1 cellular context compared by ENCODE assay signal in the genomic region with DNA sequence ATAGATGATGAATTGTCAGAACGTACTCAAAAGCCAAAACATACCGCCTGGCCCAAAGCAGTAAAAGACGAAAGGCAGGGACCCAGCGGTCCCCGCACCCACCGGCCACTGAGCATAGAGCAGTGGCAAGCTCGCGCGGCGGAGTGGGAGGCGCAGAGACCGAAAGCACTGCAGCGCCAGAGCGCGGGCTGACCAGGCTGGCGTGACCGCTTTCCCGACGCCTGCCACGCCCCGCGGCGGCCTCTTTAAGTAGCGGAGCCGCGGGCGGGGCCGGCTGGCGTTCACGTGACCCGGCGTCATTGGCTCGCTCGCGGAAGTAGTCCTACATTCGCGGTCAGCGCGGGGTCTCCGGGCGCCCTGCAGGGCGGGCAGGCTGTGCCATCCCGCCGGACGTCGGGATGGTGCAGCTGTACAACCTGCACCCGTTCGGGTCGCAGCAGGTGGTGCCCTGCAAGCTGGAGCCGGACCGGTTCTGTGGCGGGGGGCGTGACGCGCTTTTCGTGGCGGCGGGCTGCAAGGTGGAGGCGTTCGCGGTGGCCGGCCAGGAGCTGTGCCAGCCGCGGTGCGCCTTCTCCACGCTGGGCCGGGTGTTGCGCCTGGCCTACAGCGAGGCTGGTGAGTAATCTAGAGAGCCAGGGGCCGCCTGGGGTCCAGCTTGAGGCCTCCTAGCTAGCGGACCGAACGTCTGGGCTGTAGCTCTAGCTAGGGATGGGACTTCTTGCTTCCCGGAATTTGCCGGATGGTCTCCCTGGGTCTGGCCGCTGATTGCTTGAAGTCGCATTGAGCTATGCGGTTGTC.
A peak's percentile ranks its signal among the peaks of the same experiment; 100 is the strongest.
TF ChIP-seq lines count a peak whose summit lies in the region.

A gene with protein sequence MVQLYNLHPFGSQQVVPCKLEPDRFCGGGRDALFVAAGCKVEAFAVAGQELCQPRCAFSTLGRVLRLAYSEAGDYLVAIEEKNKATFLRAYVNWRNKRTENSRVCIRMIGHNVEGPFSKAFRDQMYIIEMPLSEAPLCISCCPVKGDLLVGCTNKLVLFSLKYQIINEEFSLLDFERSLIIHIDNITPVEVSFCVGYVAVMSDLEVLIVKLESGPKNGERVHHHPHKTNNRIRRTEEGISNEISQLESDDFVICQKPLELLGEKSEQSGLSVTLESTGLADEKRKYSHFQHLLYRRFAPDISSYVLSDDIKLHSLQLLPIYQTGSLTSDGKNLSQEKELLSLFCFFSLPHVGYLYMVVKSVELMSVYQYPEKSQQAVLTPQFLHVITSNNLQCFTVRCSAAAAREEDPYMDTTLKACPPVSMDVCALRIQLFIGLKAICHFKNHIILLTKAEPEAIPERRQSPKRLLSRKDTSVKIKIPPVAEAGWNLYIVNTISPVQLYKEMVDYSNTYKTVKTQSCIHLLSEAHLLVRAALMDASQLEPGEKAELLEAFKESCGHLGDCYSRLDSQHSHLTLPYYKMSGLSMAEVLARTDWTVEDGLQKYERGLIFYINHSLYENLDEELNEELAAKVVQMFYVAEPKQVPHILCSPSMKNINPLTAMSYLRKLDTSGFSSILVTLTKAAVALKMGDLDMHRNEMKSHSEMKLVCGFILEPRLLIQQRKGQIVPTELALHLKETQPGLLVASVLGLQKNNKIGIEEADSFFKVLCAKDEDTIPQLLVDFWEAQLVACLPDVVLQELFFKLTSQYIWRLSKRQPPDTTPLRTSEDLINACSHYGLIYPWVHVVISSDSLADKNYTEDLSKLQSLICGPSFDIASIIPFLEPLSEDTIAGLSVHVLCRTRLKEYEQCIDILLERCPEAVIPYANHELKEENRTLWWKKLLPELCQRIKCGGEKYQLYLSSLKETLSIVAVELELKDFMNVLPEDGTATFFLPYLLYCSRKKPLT (plus strand): TSS at position 313 of the 798 bp plus-strand sequence. CDS start 86 bp downstream, at position 399.

TF ChIP-seq in HepG2, 621 proteins besides CTCF, POLR2A, EP300 and RAD21 (continued from another document and continues in another):
- TF ChIP-seq, protein P1, sequence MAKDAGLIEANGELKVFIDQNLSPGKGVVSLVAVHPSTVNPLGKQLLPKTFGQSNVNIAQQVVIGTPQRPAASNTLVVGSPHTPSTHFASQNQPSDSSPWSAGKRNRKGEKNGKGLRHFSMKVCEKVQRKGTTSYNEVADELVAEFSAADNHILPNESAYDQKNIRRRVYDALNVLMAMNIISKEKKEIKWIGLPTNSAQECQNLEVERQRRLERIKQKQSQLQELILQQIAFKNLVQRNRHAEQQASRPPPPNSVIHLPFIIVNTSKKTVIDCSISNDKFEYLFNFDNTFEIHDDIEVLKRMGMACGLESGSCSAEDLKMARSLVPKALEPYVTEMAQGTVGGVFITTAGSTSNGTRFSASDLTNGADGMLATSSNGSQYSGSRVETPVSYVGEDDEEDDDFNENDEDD (CRISPR knock-in tag; IDR thresholded peaks at IDR 0.05; ENCODE audit: borderline replicate concordance) = peak; percentile 60; the same call in 1 of the 2 replicates
- TF ChIP-seq DR1 (CRISPR knock-in tag; IDR thresholded peaks at IDR 0.05) (peak; percentile 97), HMGA1 (CRISPR knock-in tag; conservative IDR thresholded peaks at IDR 0.05) (no peak), SRY (CRISPR knock-in tag; IDR thresholded peaks at IDR 0.05) (peak; percentile 88), ZNF501 (CRISPR knock-in tag; IDR thresholded peaks at IDR 0.05) (peak; percentile 96), SAP130 (CRISPR knock-in tag; IDR thresholded peaks at IDR 0.05; ENCODE audit: low read depth) (peak; percentile 94), TP53 (CRISPR knock-in tag; conservative IDR thresholded peaks at IDR 0.05) (peak; percentile 49; the same call in 1 of the 2 replicates), ZNF615 (CRISPR knock-in tag; IDR thresholded peaks at IDR 0.05; ENCODE audit: borderline replicate concordance) (no peak; the same call in 1 of the 2 replicates), ZNF781 (CRISPR knock-in tag; IDR thresholded peaks at IDR 0.05; ENCODE audit: borderline replicate concordance, not compliant biosample characterization) (no peak), TAF15 (IDR thresholded peaks at IDR 0.05; ENCODE audit: low read depth, low read length, poor library complexity, severe bottlenecking) (no peak), RBFOX2 (IDR thresholded peaks at IDR 0.05; ENCODE audit: low read depth, low read length) (peak; percentile 95), GABPB1 (CRISPR knock-in tag; IDR thresholded peaks at IDR 0.05) (peak; percentile 91), CEBPG (CRISPR knock-in tag; IDR thresholded peaks at IDR 0.05) (no peak), HNRNPL (IDR thresholded peaks at IDR 0.05; ENCODE audit: low read depth, low read length) (peak; percentile 69; the same call in 1 of the 2 replicates), ZNF737 (CRISPR knock-in tag; IDR thresholded peaks at IDR 0.05; ENCODE audit: borderline replicate concordance) (no peak), HNF4G (IDR thresholded peaks at IDR 0.05; ENCODE audit: borderline replicate concordance, low read depth, low read length) (0 out of 2 replicates have a peak, but pooled peaks have one; percentile 4), HNF4G (CRISPR knock-in tag; IDR thresholded peaks at IDR 0.05; ENCODE audit: borderline replicate concordance, low read depth) (no peak), GATAD2A (CRISPR knock-in tag; IDR thresholded peaks at IDR 0.05) (peak; percentile 41; the same call in 1 of the 2 replicates), ZNF230 (CRISPR knock-in tag; IDR thresholded peaks at IDR 0.05) (peak; percentile 78; the same call in 1 of the 2 replicates), RAD51 (IDR thresholded peaks at IDR 0.05; ENCODE audit: borderline replicate concordance) (peak; percentile 65; the same call in 1 of the 2 replicates), ZNF333 (CRISPR knock-in tag; IDR thresholded peaks at IDR 0.05; ENCODE audit: borderline replicate concordance) (peak; percentile 87; the same call in 1 of the 2 replicates), SRSF1 (optimal IDR thresholded peaks at IDR 0.05; ENCODE audit: low read depth, low read length) (peak; percentile 62), PLRG1 (conservative IDR thresholded peaks at IDR 0.05) (no peak), NONO (IDR thresholded peaks at IDR 0.05) (no peak), NONO (CRISPR knock-in tag; conservative IDR thresholded peaks at IDR 0.05) (peak; percentile 89), ZNF773 (CRISPR knock-in tag; IDR thresholded peaks at IDR 0.05; ENCODE audit: borderline replicate concordance) (peak; percentile 65; the same call in 1 of the 2 replicates), MYC (CRISPR knock-in tag; IDR thresholded peaks at IDR 0.05; ENCODE audit: borderline replicate concordance) (peak; percentile 80), STAT5B (CRISPR knock-in tag; IDR thresholded peaks at IDR 0.05) (no peak), ZBTB42 (CRISPR knock-in tag; IDR thresholded peaks at IDR 0.05) (0 out of 2 replicates have a peak, but pooled peaks have one; percentile 64), BORCS8-MEF2B (CRISPR knock-in tag; IDR thresholded peaks at IDR 0.05) (peak; percentile 91), FOXA1 (IDR thresholded peaks at IDR 0.05) (no peak), FOXA1 (CRISPR knock-in tag; IDR thresholded peaks at IDR 0.05) (0 out of 2 replicates have a peak, but pooled peaks have one; percentile 5), ZNF772 (CRISPR knock-in tag; IDR thresholded peaks at IDR 0.05) (peak; percentile 79; the same call in 1 of the 2 replicates), TCF7 (IDR thresholded peaks at IDR 0.05; ENCODE audit: low read depth) (peak; percentile 45; the same call in 1 of the 2 replicates), HDAC6 (IDR thresholded peaks at IDR 0.05; ENCODE audit: low read depth, low read length) (no peak), TOPORS (CRISPR knock-in tag; IDR thresholded peaks at IDR 0.05) (no peak)
- TF ChIP-seq, protein P2, sequence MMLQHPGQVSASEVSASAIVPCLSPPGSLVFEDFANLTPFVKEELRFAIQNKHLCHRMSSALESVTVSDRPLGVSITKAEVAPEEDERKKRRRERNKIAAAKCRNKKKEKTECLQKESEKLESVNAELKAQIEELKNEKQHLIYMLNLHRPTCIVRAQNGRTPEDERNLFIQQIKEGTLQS (CRISPR knock-in tag; IDR thresholded peaks at IDR 0.05) = no peak
- TF ChIP-seq, protein P3, sequence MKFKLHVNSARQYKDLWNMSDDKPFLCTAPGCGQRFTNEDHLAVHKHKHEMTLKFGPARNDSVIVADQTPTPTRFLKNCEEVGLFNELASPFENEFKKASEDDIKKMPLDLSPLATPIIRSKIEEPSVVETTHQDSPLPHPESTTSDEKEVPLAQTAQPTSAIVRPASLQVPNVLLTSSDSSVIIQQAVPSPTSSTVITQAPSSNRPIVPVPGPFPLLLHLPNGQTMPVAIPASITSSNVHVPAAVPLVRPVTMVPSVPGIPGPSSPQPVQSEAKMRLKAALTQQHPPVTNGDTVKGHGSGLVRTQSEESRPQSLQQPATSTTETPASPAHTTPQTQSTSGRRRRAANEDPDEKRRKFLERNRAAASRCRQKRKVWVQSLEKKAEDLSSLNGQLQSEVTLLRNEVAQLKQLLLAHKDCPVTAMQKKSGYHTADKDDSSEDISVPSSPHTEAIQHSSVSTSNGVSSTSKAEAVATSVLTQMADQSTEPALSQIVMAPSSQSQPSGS (CRISPR knock-in tag; IDR thresholded peaks at IDR 0.05) = peak; percentile 48; the same call in 1 of the 2 replicates
- TF ChIP-seq, protein P4, sequence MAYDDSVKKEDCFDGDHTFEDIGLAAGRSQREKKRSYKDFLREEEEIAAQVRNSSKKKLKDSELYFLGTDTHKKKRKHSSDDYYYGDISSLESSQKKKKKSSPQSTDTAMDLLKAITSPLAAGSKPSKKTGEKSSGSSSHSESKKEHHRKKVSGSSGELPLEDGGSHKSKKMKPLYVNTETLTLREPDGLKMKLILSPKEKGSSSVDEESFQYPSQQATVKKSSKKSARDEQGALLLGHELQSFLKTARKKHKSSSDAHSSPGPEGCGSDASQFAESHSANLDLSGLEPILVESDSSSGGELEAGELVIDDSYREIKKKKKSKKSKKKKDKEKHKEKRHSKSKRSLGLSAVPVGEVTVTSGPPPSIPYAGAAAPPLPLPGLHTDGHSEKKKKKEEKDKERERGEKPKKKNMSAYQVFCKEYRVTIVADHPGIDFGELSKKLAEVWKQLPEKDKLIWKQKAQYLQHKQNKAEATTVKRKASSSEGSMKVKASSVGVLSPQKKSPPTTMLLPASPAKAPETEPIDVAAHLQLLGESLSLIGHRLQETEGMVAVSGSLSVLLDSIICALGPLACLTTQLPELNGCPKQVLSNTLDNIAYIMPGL (CRISPR knock-in tag; IDR thresholded peaks at IDR 0.05; ENCODE audit: borderline replicate concordance in 1 of 2, low read depth in 1 of 2) = peak; percentile 31 to 65; a peak in 3 of 4 replicates
- TF ChIP-seq, protein P5, sequence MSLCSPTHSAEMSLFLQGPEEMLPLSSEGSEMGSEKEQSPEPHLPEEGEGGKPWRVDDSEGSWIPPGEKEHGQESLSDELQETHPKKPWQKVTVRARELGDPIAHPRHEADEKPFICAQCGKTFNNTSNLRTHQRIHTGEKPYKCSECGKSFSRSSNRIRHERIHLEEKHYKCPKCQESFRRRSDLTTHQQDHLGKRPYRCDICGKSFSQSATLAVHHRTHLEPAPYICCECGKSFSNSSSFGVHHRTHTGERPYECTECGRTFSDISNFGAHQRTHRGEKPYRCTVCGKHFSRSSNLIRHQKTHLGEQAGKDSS (CRISPR knock-in tag; IDR thresholded peaks at IDR 0.05; ENCODE audit: borderline replicate concordance, low read depth) = peak; percentile 81; the same call in 1 of the 2 replicates
- TF ChIP-seq, protein P6, sequence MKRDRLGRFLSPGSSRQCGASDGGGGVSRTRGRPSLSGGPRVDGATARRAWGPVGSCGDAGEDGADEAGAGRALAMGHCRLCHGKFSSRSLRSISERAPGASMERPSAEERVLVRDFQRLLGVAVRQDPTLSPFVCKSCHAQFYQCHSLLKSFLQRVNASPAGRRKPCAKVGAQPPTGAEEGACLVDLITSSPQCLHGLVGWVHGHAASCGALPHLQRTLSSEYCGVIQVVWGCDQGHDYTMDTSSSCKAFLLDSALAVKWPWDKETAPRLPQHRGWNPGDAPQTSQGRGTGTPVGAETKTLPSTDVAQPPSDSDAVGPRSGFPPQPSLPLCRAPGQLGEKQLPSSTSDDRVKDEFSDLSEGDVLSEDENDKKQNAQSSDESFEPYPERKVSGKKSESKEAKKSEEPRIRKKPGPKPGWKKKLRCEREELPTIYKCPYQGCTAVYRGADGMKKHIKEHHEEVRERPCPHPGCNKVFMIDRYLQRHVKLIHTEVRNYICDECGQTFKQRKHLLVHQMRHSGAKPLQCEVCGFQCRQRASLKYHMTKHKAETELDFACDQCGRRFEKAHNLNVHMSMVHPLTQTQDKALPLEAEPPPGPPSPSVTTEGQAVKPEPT (CRISPR knock-in tag; IDR thresholded peaks at IDR 0.05; ENCODE audit: low read depth) = peak; percentile 78; the same call in 1 of the 2 replicates
- TF ChIP-seq, protein P7, sequence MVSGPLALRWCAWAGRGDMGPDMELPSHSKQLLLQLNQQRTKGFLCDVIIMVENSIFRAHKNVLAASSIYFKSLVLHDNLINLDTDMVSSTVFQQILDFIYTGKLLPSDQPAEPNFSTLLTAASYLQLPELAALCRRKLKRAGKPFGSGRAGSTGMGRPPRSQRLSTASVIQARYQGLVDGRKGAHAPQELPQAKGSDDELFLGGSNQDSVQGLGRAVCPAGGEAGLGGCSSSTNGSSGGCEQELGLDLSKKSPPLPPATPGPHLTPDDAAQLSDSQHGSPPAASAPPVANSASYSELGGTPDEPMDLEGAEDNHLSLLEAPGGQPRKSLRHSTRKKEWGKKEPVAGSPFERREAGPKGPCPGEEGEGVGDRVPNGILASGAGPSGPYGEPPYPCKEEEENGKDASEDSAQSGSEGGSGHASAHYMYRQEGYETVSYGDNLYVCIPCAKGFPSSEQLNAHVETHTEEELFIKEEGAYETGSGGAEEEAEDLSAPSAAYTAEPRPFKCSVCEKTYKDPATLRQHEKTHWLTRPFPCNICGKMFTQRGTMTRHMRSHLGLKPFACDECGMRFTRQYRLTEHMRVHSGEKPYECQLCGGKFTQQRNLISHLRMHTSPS (CRISPR knock-in tag; IDR thresholded peaks at IDR 0.05; ENCODE audit: low read depth) = 0 out of 2 replicates have a peak, but pooled peaks have one; percentile 59
- TF ChIP-seq, protein P8, sequence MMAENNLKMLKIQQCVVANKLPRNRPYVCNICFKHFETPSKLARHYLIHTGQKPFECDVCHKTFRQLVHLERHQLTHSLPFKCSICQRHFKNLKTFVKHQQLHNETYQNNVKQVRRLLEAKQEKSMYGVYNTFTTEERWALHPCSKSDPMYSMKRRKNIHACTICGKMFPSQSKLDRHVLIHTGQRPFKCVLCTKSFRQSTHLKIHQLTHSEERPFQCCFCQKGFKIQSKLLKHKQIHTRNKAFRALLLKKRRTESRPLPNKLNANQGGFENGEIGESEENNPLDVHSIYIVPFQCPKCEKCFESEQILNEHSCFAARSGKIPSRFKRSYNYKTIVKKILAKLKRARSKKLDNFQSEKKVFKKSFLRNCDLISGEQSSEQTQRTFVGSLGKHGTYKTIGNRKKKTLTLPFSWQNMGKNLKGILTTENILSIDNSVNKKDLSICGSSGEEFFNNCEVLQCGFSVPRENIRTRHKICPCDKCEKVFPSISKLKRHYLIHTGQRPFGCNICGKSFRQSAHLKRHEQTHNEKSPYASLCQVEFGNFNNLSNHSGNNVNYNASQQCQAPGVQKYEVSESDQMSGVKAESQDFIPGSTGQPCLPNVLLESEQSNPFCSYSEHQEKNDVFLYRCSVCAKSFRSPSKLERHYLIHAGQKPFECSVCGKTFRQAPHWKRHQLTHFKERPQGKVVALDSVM (CRISPR knock-in tag; IDR thresholded peaks at IDR 0.05) = 0 out of 2 replicates have a peak, but pooled peaks have one; percentile 36
